Comparison of ENCODE assay signal across 27 cellular contexts in genomic region chr3:110646496-110646895, GRCh38.
"Had no signal": no experiment of that assay in that cellular context is flagged by ENCODE, and none has a peak within 500 bp of the region (broad histone marks: within the 10 kb centered on the region; RNA-seq: fewer than 3 reads in every experiment).

No MANE protein-coding gene starts in this region.

- H3K9me3 ChIP-seq: adrenal gland, ascending aorta, right atrium auricular region, testis, transverse colon had no signal

- H3K4me1 ChIP-seq: adrenal gland, ascending aorta, right atrium auricular region, testis, transverse colon had no signal

- H3K9me3 Mint-ChIP-seq: brain; naive thymus-derived CD8-positive, alpha-beta T cell; neural crest cell had no signal

- H3K27ac ChIP-seq: adrenal gland, ascending aorta, cardiac muscle cell, right atrium auricular region, testis, transverse colon had no signal

- H3K4me3 Mint-ChIP-seq: activated CD4-positive, alpha-beta T cell treated with anti-CD3 and anti-CD28 coated beads for 36 hours; activated CD8-positive, alpha-beta memory T cell treated with anti-CD3 and anti-CD28 coated beads, Interleukin-2, amount 10 ng/mL, durations not matched to agents 7 days and 5 days; activated CD8-positive, alpha-beta T cell treated with anti-CD3 and anti-CD28 coated beads, Interleukin-2, amount 10 ng/mL, durations not matched to agents 7 days and 5 days; activated naive CD8-positive, alpha-beta T cell; activated T-cell treated with anti-CD3 and anti-CD28 coated beads, Interleukin-2, amount 50 U/mL, for 72 hours; brain; dendritic cell treated with granulocyte-macrophage colony-stimulating factor and Interleukin-4, amounts not matched to agents 40 ng/mL and 50 ng/mL, for 4 days; endodermal cell; naive thymus-derived CD8-positive, alpha-beta T cell; neural crest cell had no signal

- FAIRE-seq: frontal cortex had no signal

- H3K36me3 ChIP-seq: adrenal gland, ascending aorta, cardiac muscle cell, right atrium auricular region, transverse colon had no signal

- DNase-seq: activated CD4-positive, alpha-beta T cell treated with anti-CD3 and anti-CD28 coated beads for 36 hours; activated CD4-positive, CD25-positive, alpha-beta regulatory T cell; activated CD8-positive, alpha-beta memory T cell treated with anti-CD3 and anti-CD28 coated beads, Interleukin-2, amount 10 ng/mL, durations not matched to agents 7 days and 5 days; activated CD8-positive, alpha-beta T cell treated with anti-CD3 and anti-CD28 coated beads, Interleukin-2, amount 10 ng/mL, durations not matched to agents 7 days and 5 days; activated naive CD4-positive, alpha-beta T cell; activated T-cell treated with anti-CD3 and anti-CD28 coated beads, Interleukin-2, amount 50 U/mL, for 72 hours; adrenal gland; cerebellar nuclear complex; endodermal cell; glutamatergic neuron; islet precursor cell; left cardiac atrium; left ventricle myocardium superior; naive thymus-derived CD8-positive, alpha-beta T cell; nucleus accumbens; stimulated activated naive CD4-positive, alpha-beta T cell treated with Interleukin-2 at 50 U/mL for 16 hours; T-helper 2 cell; testis; transverse colon had no signal

- H3K4me1 Mint-ChIP-seq: activated CD4-positive, alpha-beta T cell treated with anti-CD3 and anti-CD28 coated beads for 36 hours; activated CD8-positive, alpha-beta memory T cell treated with anti-CD3 and anti-CD28 coated beads, Interleukin-2, amount 10 ng/mL, durations not matched to agents 7 days and 5 days; brain; neural crest cell had no signal

- H3K4me3 ChIP-seq: adrenal gland, ascending aorta, cardiac muscle cell, right atrium auricular region, testis, transverse colon had no signal

- H3K27me3 ChIP-seq: adrenal gland, ascending aorta, cardiac muscle cell, right atrium auricular region, testis, transverse colon had no signal

- H3K36me3 Mint-ChIP-seq: activated CD8-positive, alpha-beta memory T cell treated with anti-CD3 and anti-CD28 coated beads, Interleukin-2, amount 10 ng/mL, durations not matched to agents 7 days and 5 days; activated naive CD8-positive, alpha-beta T cell; brain; naive thymus-derived CD8-positive, alpha-beta T cell had no signal

- H3K27me3 Mint-ChIP-seq: activated CD4-positive, alpha-beta T cell treated with anti-CD3 and anti-CD28 coated beads for 36 hours; activated CD8-positive, alpha-beta memory T cell treated with anti-CD3 and anti-CD28 coated beads, Interleukin-2, amount 10 ng/mL, durations not matched to agents 7 days and 5 days; activated naive CD8-positive, alpha-beta T cell; brain; dendritic cell treated with granulocyte-macrophage colony-stimulating factor and Interleukin-4, amounts not matched to agents 40 ng/mL and 50 ng/mL, for 4 days had no signal

- H3K27ac Mint-ChIP-seq: activated CD4-positive, alpha-beta T cell treated with anti-CD3 and anti-CD28 coated beads for 36 hours; activated CD8-positive, alpha-beta memory T cell treated with anti-CD3 and anti-CD28 coated beads, Interleukin-2, amount 10 ng/mL, durations not matched to agents 7 days and 5 days; activated CD8-positive, alpha-beta T cell treated with anti-CD3 and anti-CD28 coated beads, Interleukin-2, amount 10 ng/mL, durations not matched to agents 7 days and 5 days; activated naive CD8-positive, alpha-beta T cell; activated T-cell treated with anti-CD3 and anti-CD28 coated beads, Interleukin-2, amount 50 U/mL, for 72 hours; brain; dendritic cell treated with granulocyte-macrophage colony-stimulating factor and Interleukin-4, amounts not matched to agents 40 ng/mL and 50 ng/mL, for 4 days; endodermal cell; naive thymus-derived CD8-positive, alpha-beta T cell had no signal
